27 cellular contexts compared by ENCODE assay signal in genomic region chr21:34567574-34567973, GRCh38. TPM values are rescaled to one million over a fixed set of nuclear protein-coding genes. Genes with fewer than 3 reads are reported as not detected.
"Had no signal": no experiment of that assay in that cellular context is flagged by ENCODE, and none has a peak within 500 bp of the region (broad histone marks: within the 10 kb centered on the region; RNA-seq: fewer than 3 reads in every experiment).

No MANE protein-coding gene starts in this region.

- DNase-seq: dermis blood vessel endothelial cell; effector memory CD4-positive, alpha-beta T cell; foreskin keratinocyte; glutamatergic neuron; hypothalamus; immature natural killer cell; lower lobe of right lung; naive thymus-derived CD8-positive, alpha-beta T cell; nephron progenitor cell; occipital lobe; ovary; retina; stimulated activated CD4-positive, alpha-beta T cell treated with anti-CD3 and anti-CD28 coated beads, Interleukin-12 subunit alpha, Interleukin-12 subunit beta, amount 100 ng/mL, for 4 hours; stimulated activated CD4-positive, alpha-beta T cell treated with anti-CD3 and anti-CD28 coated beads, Interleukin-1b, Interleukin-23, amount 100 ng/mL, for 48 hours; stimulated activated CD4-positive, alpha-beta T cell treated with anti-CD3 and anti-CD28 coated beads, Interleukin-4, amount 100 ng/mL, for 1 hour; stimulated activated CD8-positive, alpha-beta memory T cell treated with anti-CD3 and anti-CD28 coated beads, Interleukin-4, amount 100 ng/mL, for 48 hours; stimulated activated naive CD4-positive, alpha-beta T cell treated with Interleukin-2 at 50 U/mL for 16 hours; stomach; uterus had no signal

- H3K27ac ChIP-seq: coronary artery, esophagus muscularis mucosa, foreskin keratinocyte, lower lobe of right lung, ovary, stomach, tibial nerve, upper lobe of left lung, uterus had no signal

- ATAC-seq: foreskin keratinocyte; left lobe of liver; naive thymus-derived CD8-positive, alpha-beta T cell; sciatic nerve had no signal

- H3K9me3 ChIP-seq: esophagus muscularis mucosa, lower lobe of right lung, ovary, stomach, tibial nerve, upper lobe of left lung, uterus had no signal

- H3K4me2 ChIP-seq: smooth muscle cell had no signal

- H3K36me3 ChIP-seq: lower lobe of right lung, ovary, stomach, upper lobe of left lung, uterus had no signal

- H3K27me3 ChIP-seq: esophagus muscularis mucosa, foreskin keratinocyte, ovary, stomach, tibial nerve, upper lobe of left lung, uterus had no signal

- H3K4me3 ChIP-seq: coronary artery, esophagus muscularis mucosa, lower lobe of right lung, ovary, smooth muscle cell, stomach, tibial nerve, upper lobe of left lung, uterus had no signal

- H3K4me1 ChIP-seq: foreskin keratinocyte, lower lobe of right lung, uterus had no signal

RNA-seq across cellular contexts. Expression of gene KCNE1, which starts 55.6 kb away (rescaled TPM):
- total RNA-seq: epithelial cell of proximal tubule, smooth muscle cell had no signal
